ENCODE assay signal across 27 cellular contexts in the genomic region with DNA sequence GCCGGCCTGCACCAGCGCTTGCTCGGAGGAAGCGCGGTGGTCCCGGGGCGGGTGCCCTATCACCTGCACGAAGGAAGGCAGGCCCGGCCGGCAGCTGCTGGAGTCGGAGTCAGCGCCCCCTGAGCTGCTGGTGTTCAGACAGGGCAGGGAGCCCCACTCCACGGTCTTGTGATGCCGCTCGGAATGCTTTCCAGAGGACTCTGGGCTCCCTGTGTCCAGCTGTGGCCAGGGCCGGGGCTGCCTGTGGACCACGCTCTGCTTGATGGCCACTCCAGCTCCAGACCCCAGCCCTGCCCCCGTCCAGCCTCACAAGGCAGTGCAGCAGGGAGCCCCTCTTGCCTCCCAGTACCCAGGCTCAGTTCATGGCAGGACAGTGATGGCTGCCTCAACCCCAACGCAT. TPM values are rescaled to one million over a fixed set of nuclear protein-coding genes. Genes with fewer than 3 reads are reported as not detected.
A peak's percentile ranks its signal among the peaks of the same experiment; 100 is the strongest.
DNase-seq lines count a peak whose midpoint lies in the region; ATAC-seq, FAIRE-seq and TF ChIP-seq lines count a peak whose summit lies in the region.
"Had no signal": no experiment of that assay in that cellular context is flagged by ENCODE, and none has a peak within 500 bp of the region (broad histone marks: within the 10 kb centered on the region; RNA-seq: fewer than 3 reads in every experiment).

No MANE protein-coding gene starts in this region.

- H3K27me3 Mint-ChIP-seq in activated B cell treated with CpG ODN at 0.5 μM for 24 hours (no peaks in the 10 kb centered on the region), memory B cell (no peaks in the 10 kb centered on the region)

- no peak for FAIRE-seq in kidney (lab: Jason Lieb, UNC)
- FAIRE-seq: bronchial epithelial cell, small intestine had no signal

- H3K4me3 ChIP-seq in kidney (ENCODE audit: low read length in 2 of 2) = no peak overlapping the region
- H3K4me3 ChIP-seq in coronary artery = no peak overlapping the region
- H3K4me3 ChIP-seq: gastroesophageal sphincter, lung, SJSA1 had no signal

- H3K4me3 Mint-ChIP-seq in activated B cell treated with CpG ODN at 0.5 μM for 24 hours = peak overlapping the region; percentile 53
- peak overlapping the region; percentile 8 for H3K4me3 Mint-ChIP-seq in memory B cell

- intact Hi-C loops in activated B cell treated with CpG ODN at 0.5 μM for 24 hours (cut with micrococcal nuclease) (no loop called here), kidney (cut with DNase I) (loop anchor here (10.0 kb wide), 1 partner anchor 168 kb away; no protein-coding TSS in a partner anchor)

- CTCF ChIA-PET in activated B cell treated with CpG ODN at 0.5 μM for 24 hours (lab: Charles Lee) = interaction anchor here (0.9 to 1.2 kb wide), 2 partner anchors 21 to 166 kb away, joined by 3 read pairs; no protein-coding TSS in a partner anchor

- peaks cover 17% of the 10 kb centered on the region for H3K4me1 Mint-ChIP-seq in activated B cell treated with CpG ODN at 0.5 μM for 24 hours
- H3K4me1 Mint-ChIP-seq in memory B cell = peaks cover 19% of the 10 kb centered on the region

- H3K9me3 ChIP-seq in ES-I3 (ENCODE audit: control insufficient read depth, insufficient read depth, low read length) (no peaks in the 10 kb centered on the region), kidney (ENCODE audit: control insufficient read depth in 1 of 2, low read length in 2 of 2) (no peaks in the 10 kb centered on the region)
- H3K9me3 ChIP-seq: gastroesophageal sphincter, Peyer's patch, SJSA1 had no signal

- TF ChIP-seq CTCF in 22Rv1 (IDR thresholded peaks at IDR 0.05) (no peak), activated B cell treated with CpG ODN at 0.5 μM for 24 hours (IDR thresholded peaks at IDR 0.05) (no peak), kidney (IDR thresholded peaks at IDR 0.05; ENCODE audit: borderline replicate concordance, extremely low read depth, insufficient read depth) (no peak), coronary artery (IDR thresholded peaks at IDR 0.05) (no peak)

- H3K4me1 ChIP-seq in ES-I3 (ENCODE audit: insufficient read depth, low read length) (peaks cover 8% of the 10 kb centered on the region; the same call in 1 of the 2 replicates), kidney (ENCODE audit: control insufficient read depth in 1 of 2, insufficient read depth in 1 of 2, low read depth in 1 of 2, low read length in 2 of 2) (peaks cover 8 to 23% of the 10 kb centered on the region in 2 donors)

- H3K9me3 Mint-ChIP-seq in activated B cell treated with CpG ODN at 0.5 μM for 24 hours = no peaks in the 10 kb centered on the region
- no peaks in the 10 kb centered on the region for H3K9me3 Mint-ChIP-seq in memory B cell

- no peak overlapping the region for H3K27ac Mint-ChIP-seq in activated B cell treated with CpG ODN at 0.5 μM for 24 hours
- H3K27ac Mint-ChIP-seq in memory B cell = no peak overlapping the region

- H3K27ac ChIP-seq in 22Rv1 (0 out of 2 replicates have a peak overlapping the region, but pooled peaks have one; percentile 76), kidney (ENCODE audit: low read depth in 2 of 2, low read length in 2 of 2) (no peak overlapping the region), coronary artery (no peak overlapping the region)
- H3K27ac ChIP-seq: gastroesophageal sphincter, KMS-11, SJSA1 had no signal

- peak overlapping the region; percentile 68; the same call in 1 of the 2 replicates for H3K9ac ChIP-seq in ES-I3 (ENCODE audit: low read depth, low read length)
- no peak overlapping the region for H3K9ac ChIP-seq in kidney (ENCODE audit: low read length in 2 of 2)
- H3K9ac ChIP-seq: KMS-11 had no signal

- DNase-seq in activated B cell treated with CpG ODN at 0.5 μM for 24 hours (no peak), memory B cell (ENCODE audit: low spot score in 2 of 2) (no peak), kidney (no peak), OCI-M1 (lab: John Stamatoyannopoulos, UW) (no peak), NOMO-1 (lab: John Stamatoyannopoulos, UW; ENCODE audit: unreplicated experiment in 2 of 2) (no peak), coronary artery (ENCODE audit: low spot score) (no peak)
- DNase-seq: activated CD4-positive, alpha-beta T cell treated with anti-CD3 and anti-CD28 coated beads for 48 hours; activated naive CD4-positive, alpha-beta T cell treated with Interleukin-2 at 50 U/mL for 16 hours; activated T-cell treated with anti-CD3 and anti-CD28 coated beads, Interleukin-2, amount 50 U/mL, for 48 hours; amygdala; C1 segment of cervical spinal cord; cortex of kidney; DMS 273 treated with DMSO at 0.1 percent for 48 hours; hippocampal formation; kidney glomerular epithelial cell; NCI-H1436 treated with DMSO at 0.1 percent for 48 hours; NK-92 treated with Interleukin-12 subunit alpha and Interleukin-12 subunit beta, amount 100 ng/mL, for 24 hours; Peyer's patch; substantia nigra had no signal

- POLR2A ChIA-PET in activated B cell treated with CpG ODN at 0.5 μM for 24 hours (lab: Charles Lee) = interaction anchor here (1.1 to 3.4 kb wide), 5 partner anchors 9 to 139 kb away, joined by 5 to 22 read pairs (median 9); a partner anchor contains a TSS

- ATAC-seq in activated B cell treated with CpG ODN at 0.5 μM for 24 hours (ENCODE audit: low read depth) = no peak
- no peak for ATAC-seq in memory B cell (ENCODE audit: low read depth)
- ATAC-seq: gastroesophageal sphincter had no signal

- no peaks in the 10 kb centered on the region for H3K36me3 ChIP-seq in ES-I3 (ENCODE audit: insufficient read depth, low read length)
- no peaks in the 10 kb centered on the region for H3K36me3 ChIP-seq in kidney (ENCODE audit: control insufficient read depth in 1 of 2, insufficient read depth in 2 of 2, low read length in 2 of 2)
- H3K36me3 ChIP-seq: gastroesophageal sphincter, Peyer's patch, SJSA1 had no signal

- H3K36me3 Mint-ChIP-seq in activated B cell treated with CpG ODN at 0.5 μM for 24 hours (ENCODE audit: low read depth) (no peaks in the 10 kb centered on the region), memory B cell (no peaks in the 10 kb centered on the region)

RNA-seq across cellular contexts. Expression of a gene that starts 3.7 kb away (rescaled TPM):
- total RNA-seq in activated B cell treated with CpG ODN at 0.5 μM for 24 hours (8.6 and 9.1 TPM in 2 replicates), kidney (8.0 TPM)
- polyA plus RNA-seq in kidney (ENCODE audit: insufficient read depth, low read depth, low replicate concordance) = 6.2 TPM

RNA-seq across cellular contexts. Expression of a gene that starts 3.9 kb away (rescaled TPM):
- total RNA-seq in activated B cell treated with CpG ODN at 0.5 μM for 24 hours (14.2 and 14.9 TPM in 2 replicates), kidney (106 TPM)
- 108 TPM for polyA plus RNA-seq in kidney (ENCODE audit: insufficient read depth, low read depth, low replicate concordance)

RNA-seq across cellular contexts. Expression of a gene that starts 19.4 kb away (rescaled TPM):
- 42.7 and 49.6 TPM in 2 replicates for total RNA-seq in activated B cell treated with CpG ODN at 0.5 μM for 24 hours
- total RNA-seq in kidney = 30.9 TPM
- 7.5 TPM for polyA plus RNA-seq in kidney (ENCODE audit: insufficient read depth, low read depth, low replicate concordance)

RNA-seq across cellular contexts. Expression of a gene that starts 19.5 kb away (rescaled TPM):
- total RNA-seq in activated B cell treated with CpG ODN at 0.5 μM for 24 hours = 7.1 and 7.9 TPM in 2 replicates
- total RNA-seq in kidney = 7.7 TPM
- 1.2 TPM for polyA plus RNA-seq in kidney (ENCODE audit: insufficient read depth, low read depth, low replicate concordance)

RNA-seq across cellular contexts. Expression of a gene that starts 21.5 kb away (rescaled TPM):
- total RNA-seq in activated B cell treated with CpG ODN at 0.5 μM for 24 hours = 37.2 and 43.9 TPM in 2 replicates
- 66.1 TPM for total RNA-seq in kidney
- 100 TPM for polyA plus RNA-seq in kidney (ENCODE audit: insufficient read depth, low read depth, low replicate concordance)
